1 cellular context compared by ENCODE assay signal in genomic region chr6:139485742-139486475, GRCh38.
TF ChIP-seq lines count a peak whose summit lies in the region.

No MANE protein-coding gene starts in this region.

TF ChIP-seq in HepG2, 621 proteins besides CTCF, POLR2A, EP300 and RAD21 (continued from another document and continues in another):
- TF ChIP-seq ZNF362 (CRISPR knock-in tag; IDR thresholded peaks at IDR 0.05; ENCODE audit: borderline replicate concordance) = 0 out of 2 replicates have a peak, but pooled peaks have one; percentile 25
- no peak for TF ChIP-seq DNMT3B (CRISPR knock-in tag; conservative IDR thresholded peaks at IDR 0.05)
- TF ChIP-seq MAFK (conservative IDR thresholded peaks at IDR 0.05 in 1 of 2, IDR thresholded peaks at IDR 0.05 in 1 of 2; ENCODE audit: low read length in 2 of 2) = peak; percentile 76 to 88; a peak in 3 of 4 replicates
- no peak for TF ChIP-seq SMAD3 (CRISPR knock-in tag; IDR thresholded peaks at IDR 0.05)
- peak; percentile 43; the same call in 1 of the 2 replicates for TF ChIP-seq HHEX (CRISPR knock-in tag; IDR thresholded peaks at IDR 0.05)
- TF ChIP-seq ZNF33A (CRISPR knock-in tag; IDR thresholded peaks at IDR 0.05; ENCODE audit: borderline replicate concordance) = no peak
- no peak for TF ChIP-seq SIN3B (IDR thresholded peaks at IDR 0.05; ENCODE audit: low read length)
- peak; percentile 89 for TF ChIP-seq BCL6 (CRISPR knock-in tag; IDR thresholded peaks at IDR 0.05)
- TF ChIP-seq ZNF609 (CRISPR knock-in tag; IDR thresholded peaks at IDR 0.05; ENCODE audit: borderline replicate concordance) = peak; percentile 23; the same call in 1 of the 2 replicates
- no peak for TF ChIP-seq ONECUT2 (CRISPR knock-in tag; IDR thresholded peaks at IDR 0.05)
- peak; percentile 59; the same call in 1 of the 2 replicates for TF ChIP-seq ZNF816 (CRISPR knock-in tag; IDR thresholded peaks at IDR 0.05; ENCODE audit: borderline replicate concordance)
- peak; percentile 29; the same call in 1 of the 2 replicates for TF ChIP-seq SOX5 (CRISPR knock-in tag; IDR thresholded peaks at IDR 0.05; ENCODE audit: borderline replicate concordance)
- TF ChIP-seq ZNF329 (CRISPR knock-in tag; IDR thresholded peaks at IDR 0.05; ENCODE audit: low read depth) = no peak
- TF ChIP-seq TFE3 (CRISPR knock-in tag; IDR thresholded peaks at IDR 0.05) = no peak
- peak; percentile 65 for TF ChIP-seq SRF (IDR thresholded peaks at IDR 0.05; ENCODE audit: low read depth, low read length)
- TF ChIP-seq STAT6 (CRISPR knock-in tag; IDR thresholded peaks at IDR 0.05; ENCODE audit: borderline replicate concordance) = 0 out of 2 replicates have a peak, but pooled peaks have one; percentile 58
- TF ChIP-seq ZNF746 (CRISPR knock-in tag; IDR thresholded peaks at IDR 0.05) = no peak
- TF ChIP-seq MAFF (IDR thresholded peaks at IDR 0.05; ENCODE audit: low read depth, low read length) = peak; percentile 85
- no peak for TF ChIP-seq ZNF263 (CRISPR knock-in tag; IDR thresholded peaks at IDR 0.05)
- TF ChIP-seq KAT7 (CRISPR knock-in tag; IDR thresholded peaks at IDR 0.05; ENCODE audit: borderline replicate concordance) = no peak
- TF ChIP-seq FOXP1 (IDR thresholded peaks at IDR 0.05) = no peak
- TF ChIP-seq FOXP1 (CRISPR knock-in tag; IDR thresholded peaks at IDR 0.05) = peak; percentile 73
- TF ChIP-seq ZFP1 (CRISPR knock-in tag; IDR thresholded peaks at IDR 0.05) = no peak
- peak; percentile 51 for TF ChIP-seq FOXA3 (CRISPR knock-in tag; IDR thresholded peaks at IDR 0.05)
- peak; percentile 38; the same call in 1 of the 2 replicates for TF ChIP-seq NCOA2 (CRISPR knock-in tag; IDR thresholded peaks at IDR 0.05)
- no peak for TF ChIP-seq CERS6 (CRISPR knock-in tag; IDR thresholded peaks at IDR 0.05)
- TF ChIP-seq ZFP36L1 (CRISPR knock-in tag; IDR thresholded peaks at IDR 0.05) = peak; percentile 50; the same call in 1 of the 2 replicates
- no peak for TF ChIP-seq SOX6 (IDR thresholded peaks at IDR 0.05)
- peak; percentile 57 for TF ChIP-seq SOX6 (CRISPR knock-in tag; IDR thresholded peaks at IDR 0.05)
- 0 out of 2 replicates have a peak, but pooled peaks have one; percentile 32 for TF ChIP-seq ZBTB34 (CRISPR knock-in tag; IDR thresholded peaks at IDR 0.05)
- TF ChIP-seq BATF2 (CRISPR knock-in tag; IDR thresholded peaks at IDR 0.05) = no peak
- no peak for TF ChIP-seq UBTF (CRISPR knock-in tag; IDR thresholded peaks at IDR 0.05)
- TF ChIP-seq MZF1 (CRISPR knock-in tag; IDR thresholded peaks at IDR 0.05; ENCODE audit: borderline replicate concordance) = no peak
- no peak for TF ChIP-seq ZMYM3 (CRISPR knock-in tag; IDR thresholded peaks at IDR 0.05)
- 0 out of 2 replicates have a peak, but pooled peaks have one; percentile 18 for TF ChIP-seq MED1 (CRISPR knock-in tag; IDR thresholded peaks at IDR 0.05)
- TF ChIP-seq ZNF678 (CRISPR knock-in tag; IDR thresholded peaks at IDR 0.05) = 0 out of 2 replicates have a peak, but pooled peaks have one; percentile 55
- no peak for TF ChIP-seq SPEN (CRISPR knock-in tag; IDR thresholded peaks at IDR 0.05; ENCODE audit: low read depth)
- TF ChIP-seq NPAS2 (CRISPR knock-in tag; IDR thresholded peaks at IDR 0.05; ENCODE audit: borderline replicate concordance) = no peak
- peak; percentile 45; the same call in 1 of the 2 replicates for TF ChIP-seq HMG20A (CRISPR knock-in tag; IDR thresholded peaks at IDR 0.05; ENCODE audit: borderline replicate concordance)
- no peak for TF ChIP-seq ZBTB21 (CRISPR knock-in tag; IDR thresholded peaks at IDR 0.05)
- peak; percentile 50 for TF ChIP-seq GATAD2A (CRISPR knock-in tag; IDR thresholded peaks at IDR 0.05)
- TF ChIP-seq GATAD1 (CRISPR knock-in tag; IDR thresholded peaks at IDR 0.05) = no peak
- TF ChIP-seq ZNF775 (CRISPR knock-in tag; IDR thresholded peaks at IDR 0.05; ENCODE audit: borderline replicate concordance) = 0 out of 2 replicates have a peak, but pooled peaks have one; percentile 48
- TF ChIP-seq FOXP4 (CRISPR knock-in tag; IDR thresholded peaks at IDR 0.05) = peak; percentile 33; the same call in 1 of the 2 replicates
- TF ChIP-seq ATF4 (CRISPR knock-in tag; IDR thresholded peaks at IDR 0.05) = peak in 1 of 2 experiments; percentile 40; a peak in 2 of 4 replicates
- 0 out of 2 replicates have a peak, but pooled peaks have one; percentile 53 for TF ChIP-seq RARA (CRISPR knock-in tag; IDR thresholded peaks at IDR 0.05)
